Comparison of ENCODE assay signal across 9 cellular contexts in genomic region chr4:168408620-168409019, GRCh38.
DNase-seq lines count a peak whose midpoint lies in the region; ATAC-seq and TF ChIP-seq lines count a peak whose summit lies in the region.
"Had no signal": no experiment of that assay in that cellular context is flagged by ENCODE, and none has a peak within 500 bp of the region (broad histone marks: within the 10 kb centered on the region; RNA-seq: fewer than 3 reads in every experiment).

No MANE protein-coding gene starts in this region.

- no peak for TF ChIP-seq CTCF in kidney epithelial cell (IDR thresholded peaks at IDR 0.05; ENCODE audit: insufficient read depth, low read length, poor library complexity, severe bottlenecking)

- ATAC-seq in aorta (ENCODE audit: low FRiP score) (peak; percentile 81), GM18868 (IDR thresholded peaks at IDR 0.05; ENCODE audit: unreplicated experiment) (no peak)

- peaks cover 0 to 3% of the 10 kb centered on the region in 2 donors for H3K4me1 ChIP-seq in aorta (ENCODE audit: control insufficient read depth in 1 of 2, insufficient read depth in 2 of 2, low read length in 2 of 2)

- intact Hi-C loops in aorta (cut with DNase I) = no loop called here

- H3K27me3 ChIP-seq in kidney epithelial cell (ENCODE audit: control insufficient read depth, insufficient read depth, low read length) = no peaks in the 10 kb centered on the region
- no peaks in the 10 kb centered on the region for H3K27me3 ChIP-seq in aorta (ENCODE audit: control insufficient read depth in 1 of 2, insufficient read depth in 2 of 2, low read length in 1 of 2)

- H3K9me3 ChIP-seq in aorta (ENCODE audit: control insufficient read depth, low read length) = no peaks in the 10 kb centered on the region

- 5 to 9% methylated on average over 3 of the region's 3 CpGs for WGBS in aorta, 2 donors

- DNase-seq in NCI-H345 (lab: John Stamatoyannopoulos, UW) (peak; percentile 41), NCI-H345 treated with DMSO at 0.1 percent for 48 hours (lab: John Stamatoyannopoulos, UW; ENCODE audit: unreplicated experiment) (no peak), amniotic epithelial cell (ENCODE audit: low read depth) (peak; percentile 99), kidney epithelial cell (ENCODE audit: low read depth) (peak; percentile 94), aorta (peak in 1 of 2 donors; percentile 67), NOMO-1 treated with dmso at 0.1 percent for 144 hours (lab: John Stamatoyannopoulos, UW; ENCODE audit: unreplicated experiment) (no peak)
- no peak for DNase-seq in stimulated activated CD4-positive, alpha-beta T cell treated with anti-CD3 and anti-CD28 coated beads, Interleukin-4, amount 100 ng/mL, for 1 hour
- DNase-seq: naive B cell had no signal

- H3K36me3 ChIP-seq in kidney epithelial cell (ENCODE audit: control insufficient read depth, insufficient read depth, low read length) (no peaks in the 10 kb centered on the region), aorta (ENCODE audit: control insufficient read depth in 1 of 2, insufficient read depth in 2 of 2, low read length in 1 of 2) (no peaks in the 10 kb centered on the region)

- H3K27ac ChIP-seq in aorta (ENCODE audit: low read depth in 1 of 2, low read length in 2 of 2) = no peak overlapping the region

- no peak overlapping the region for H3K4me3 ChIP-seq in kidney epithelial cell (ENCODE audit: low read depth, low read length)
- no peak overlapping the region for H3K4me3 ChIP-seq in aorta (ENCODE audit: low read length in 2 of 2)

Comparison
In these comparisons a context has a peak if more than half of its experiments do, and no peak if none do; other contexts are left out.
1. DNase-seq: peak in NCI-H345 (single experiment), amniotic epithelial cell (single experiment) and kidney epithelial cell (single experiment); none in NCI-H345 treated with DMSO at 0.1 percent for 48 hours (single experiment), stimulated activated CD4-positive, alpha-beta T cell treated with anti-CD3 and anti-CD28 coated beads, Interleukin-4, amount 100 ng/mL, for 1 hour (single experiment) and NOMO-1 treated with dmso at 0.1 percent for 144 hours (single experiment).